17 cellular contexts compared by ENCODE assay signal in the genomic region with DNA sequence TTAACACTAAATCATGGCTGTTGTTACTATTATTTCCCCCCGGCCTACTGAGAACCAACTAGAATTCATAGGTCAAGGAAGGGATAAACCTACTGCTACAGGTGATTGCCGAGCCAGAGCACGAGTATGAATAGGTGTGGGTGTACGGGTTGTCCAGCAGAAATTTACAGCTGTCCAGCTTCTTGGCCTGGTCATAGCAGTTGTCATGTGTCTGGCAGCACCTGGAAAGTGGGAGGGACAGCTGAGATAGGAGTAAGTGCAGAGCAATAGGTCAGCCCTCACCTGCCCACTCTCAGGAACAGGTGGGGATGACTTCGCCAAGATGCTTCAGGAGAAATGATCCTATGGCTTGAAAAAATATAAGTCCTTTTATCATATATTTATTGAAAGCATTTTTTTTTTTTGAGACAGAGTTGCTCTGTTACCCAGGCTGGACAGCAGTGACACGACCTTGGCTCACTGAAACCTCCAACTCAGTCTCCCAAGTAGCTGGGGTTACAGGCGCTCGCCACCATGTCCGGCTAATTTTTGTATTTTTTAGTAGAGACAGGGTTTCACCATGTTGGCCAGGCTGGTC. TPM values are rescaled to one million over a fixed set of nuclear protein-coding genes. Genes with fewer than 3 reads are reported as not detected.
DNase-seq lines count a peak whose midpoint lies in the region; ATAC-seq, FAIRE-seq and TF ChIP-seq lines count a peak whose summit lies in the region.
"Had no signal": no experiment of that assay in that cellular context is flagged by ENCODE, and none has a peak within 500 bp of the region (broad histone marks: within the 10 kb centered on the region; RNA-seq: fewer than 3 reads in every experiment).

No MANE protein-coding gene starts in this region.

- no peak for TF ChIP-seq EP300 in K562 (IDR thresholded peaks at IDR 0.05; ENCODE audit: low read length)

- ATAC-seq in K562, result peak; percentile 12; the same call in 2 of the 3 replicates

- peaks cover 6% of the 10 kb centered on the region for H3K4me1 Mint-ChIP-seq in neural progenitor cell

- 19% methylated on average over 9 of the region's 9 CpGs for WGBS in K562 (ENCODE audit: insufficient coverage, low coverage, missing lambda C conversion rate)

- no peak overlapping the region for H3K27ac Mint-ChIP-seq in neural progenitor cell
- H3K27ac Mint-ChIP-seq: nephron progenitor cell had no signal

- no peak for TF ChIP-seq RAD21 in K562 (CRISPR knock-in tag; conservative IDR thresholded peaks at IDR 0.05 in 1 of 2, IDR thresholded peaks at IDR 0.05 in 1 of 2)

- no peaks in the 10 kb centered on the region for H3K9me2 ChIP-seq in Karpas-422 (replicated peaks; ENCODE audit: insufficient read depth, low read length)

- intact Hi-C loops in K562 (cut with micrococcal nuclease), result loop anchor here (2.0 to 10.0 kb wide), 3 partner anchors 32 to 320 kb away; a partner anchor contains a TSS

- H3K4me2 ChIP-seq in Karpas-422 (ENCODE audit: low read depth, low read length, poor library complexity, severe bottlenecking) (peak overlapping the region; percentile 85), K562 (ENCODE audit: insufficient read depth, low read length) (peak overlapping the region; percentile 75), neural progenitor cell (no peak overlapping the region)

- H3K27ac ChIP-seq in Karpas-422 (ENCODE audit: low read length) (no peak overlapping the region), K562 (ENCODE audit: extremely low read depth, low read depth, low read length) (no peak overlapping the region), neural progenitor cell (no peak overlapping the region)
- H3K27ac ChIP-seq: cardiac muscle cell, RWPE1, thyroid gland had no signal

- H3K9me1 ChIP-seq in K562 (ENCODE audit: control insufficient read depth, insufficient read depth, low read length), result no peaks in the 10 kb centered on the region

- FAIRE-seq in K562 (lab: Jason Lieb, UNC), result no peak

- H3K79me2 ChIP-seq in Karpas-422 (ENCODE audit: low read length) (no peaks in the 10 kb centered on the region), K562 (ENCODE audit: control insufficient read depth, insufficient read depth, low read length) (no peaks in the 10 kb centered on the region), neural progenitor cell (ENCODE audit: low read depth) (no peaks in the 10 kb centered on the region)

- peak overlapping the region; percentile 92 for H3K4me3 Mint-ChIP-seq in neural progenitor cell

- H3K9me3 ChIP-seq in Karpas-422 (ENCODE audit: low read length) (no peaks in the 10 kb centered on the region), K562 (replicated peaks; ENCODE audit: control insufficient read depth, insufficient read depth, low read depth, low read length) (no peaks in the 10 kb centered on the region), neural progenitor cell (ENCODE audit: low read depth) (no peaks in the 10 kb centered on the region)
- H3K9me3 ChIP-seq: lower lobe of right lung, thyroid gland had no signal

- H3K9ac ChIP-seq in Karpas-422 (ENCODE audit: low read length) (no peak overlapping the region), K562 (ENCODE audit: insufficient read depth in 1 of 2, low read depth in 2 of 2, low read length in 2 of 2) (peak overlapping the region in 1 of 2 experiments; percentile 65; a peak in 1 of 4 replicates), neural progenitor cell (no peak overlapping the region)

- TF ChIP-seq CTCF in K562 (IDR thresholded peaks at IDR 0.05 in 2 of 3, conservative IDR thresholded peaks at IDR 0.05 in 1 of 3; ENCODE audit: insufficient read depth in 2 of 3, low read depth in 1 of 3, low read length in 3 of 3) (no peak), neural progenitor cell (IDR thresholded peaks at IDR 0.05) (no peak)

- H3K4me1 ChIP-seq in Karpas-422 (ENCODE audit: low read length), result peaks cover 9% of the 10 kb centered on the region
- H3K4me1 ChIP-seq in K562 (replicated peaks in 1 of 2; ENCODE audit: control insufficient read depth in 2 of 2, insufficient read depth in 2 of 2, low read length in 2 of 2), result peaks cover 0 to 5% of the 10 kb centered on the region in 2 experiments; a peak in 3 of 5 replicates
- H3K4me1 ChIP-seq in neural progenitor cell, result no peaks in the 10 kb centered on the region
- H3K4me1 ChIP-seq: thyroid gland had no signal

- POLR2A ChIA-PET in K562 (lab: Yijun Ruan, JAX), result interaction anchor here (0.5 to 2.6 kb wide), 6 partner anchors 15 to 338 kb away, joined by 3 to 16 read pairs (median 3); a partner anchor contains a TSS

- H3K36me3 Mint-ChIP-seq in neural progenitor cell, result no peaks in the 10 kb centered on the region
- H3K36me3 Mint-ChIP-seq: activated naive CD8-positive, alpha-beta T cell treated with anti-CD3 and anti-CD28 coated beads, Interleukin-2, amount 10 ng/mL, durations not matched to agents 7 days and 5 days; CD14-positive monocyte had no signal

- H3K36me3 ChIP-seq in Karpas-422 (ENCODE audit: insufficient read depth, low read length) (no peaks in the 10 kb centered on the region), K562 (ENCODE audit: control insufficient read depth, insufficient read depth, low read length) (no peaks in the 10 kb centered on the region), neural progenitor cell (no peaks in the 10 kb centered on the region)
- H3K36me3 ChIP-seq: cardiac muscle cell, lower lobe of right lung, thyroid gland had no signal

- no TSS peak for BruUV-seq in K562 (replicated peaks; lab: Mats Ljungman, UMichigan)

- DNase-seq in NCI-H146 (lab: John Stamatoyannopoulos, UW) (peak; percentile 46), NCI-H146 treated with DMSO at 0.1 percent for 48 hours (lab: John Stamatoyannopoulos, UW; ENCODE audit: unreplicated experiment) (no peak), Karpas-422 (no peak), K562 (ENCODE audit: extremely low read depth in 1 of 4, low spot score in 3 of 4) (no peak), neural progenitor cell (ENCODE audit: low spot score) (no peak), hypothalamus (lab: John Stamatoyannopoulos, UW) (no peak), LoVo (ENCODE audit: low spot score) (no peak), cerebellar cortex (ENCODE audit: low spot score) (no peak)

- H2AFZ ChIP-seq in Karpas-422 (ENCODE audit: low read length) (no peak overlapping the region), K562 (ENCODE audit: low read depth, low read length) (peak overlapping the region; percentile 86), neural progenitor cell (replicated peaks) (no peak overlapping the region)

- peaks cover 15% of the 10 kb centered on the region for H3K27me3 Mint-ChIP-seq in neural progenitor cell (ENCODE audit: insufficient read depth, low read depth)
- H3K27me3 Mint-ChIP-seq: activated naive CD8-positive, alpha-beta T cell treated with anti-CD3 and anti-CD28 coated beads, Interleukin-2, amount 10 ng/mL, durations not matched to agents 7 days and 5 days had no signal

- no peak overlapping the region for H3K4me3 ChIP-seq in Karpas-422 (ENCODE audit: low read length)
- no peak overlapping the region for H3K4me3 ChIP-seq in K562
- no peak overlapping the region for H3K4me3 ChIP-seq in neural progenitor cell

- H4K20me1 ChIP-seq in Karpas-422 (ENCODE audit: insufficient read depth, low read depth, low read length), result no peaks in the 10 kb centered on the region
- H4K20me1 ChIP-seq in K562 (replicated peaks; ENCODE audit: control insufficient read depth, insufficient read depth, low read length), result peaks cover 5% of the 10 kb centered on the region; the same call in 1 of the 2 replicates
- no peaks in the 10 kb centered on the region for H4K20me1 ChIP-seq in neural progenitor cell (ENCODE audit: low read depth)

- in situ Hi-C loops in K562 (cut with MboI), result loop anchor here (10.0 to 25.0 kb wide), 2 partner anchors 110 to 337 kb away; a partner anchor contains a TSS

- H3F3A ChIP-seq in neural progenitor cell (ENCODE audit: low read depth), result peaks cover 10% of the 10 kb centered on the region

- no peak for TF ChIP-seq POLR2A in K562 (conservative IDR thresholded peaks at IDR 0.05)

- no peaks in the 10 kb centered on the region for H3K27me3 ChIP-seq in Karpas-422 (ENCODE audit: low read length)
- peaks cover 7 to 13% of the 10 kb centered on the region in 2 experiments; a peak in 3 of 5 replicates for H3K27me3 ChIP-seq in K562 (ENCODE audit: control insufficient read depth in 2 of 2, insufficient read depth in 2 of 2, low read length in 2 of 2)
- peaks cover 8% of the 10 kb centered on the region for H3K27me3 ChIP-seq in neural progenitor cell
- H3K27me3 ChIP-seq: cardiac muscle cell, thyroid gland had no signal

- no peaks in the 10 kb centered on the region for H3K9me3 Mint-ChIP-seq in neural progenitor cell
- H3K9me3 Mint-ChIP-seq: activated naive CD8-positive, alpha-beta T cell treated with anti-CD3 and anti-CD28 coated beads, Interleukin-2, amount 10 ng/mL, durations not matched to agents 7 days and 5 days; CD14-positive monocyte; effector memory CD8-positive, alpha-beta T cell; nephron progenitor cell had no signal

- CTCF ChIA-PET in K562 (lab: Yijun Ruan, JAX; ENCODE audit: low intra/inter-chr PET ratio), result interaction anchor here (0.6 to 1.4 kb wide), 4 partner anchors 114 to 790 kb away, joined by 3 to 7 read pairs (median 4); no protein-coding TSS in a partner anchor

RNA-seq across cellular contexts. Expression of a gene that starts 2.6 kb away (rescaled TPM):
- total RNA-seq in Karpas-422 (2014; rRNA removed; shearing (Covaris generic); ENCODE audit: low replicate concordance), result not detected in 2 replicates
- total RNA-seq in K562 (2011; cell fraction: chromatin; rRNA removed; ENCODE audit: low replicate concordance), result not detected in 2 replicates
- not detected in 2 replicates for total RNA-seq in K562 (2011; cell fraction: nucleolus; rRNA removed)
- not detected in 2 replicates for total RNA-seq in K562 (2011; cell fraction: nucleoplasm; rRNA removed)
- total RNA-seq in K562 (2014; rRNA removed), result not detected in 2 replicates
- not detected in 2 replicates for total RNA-seq in K562 (2014; rRNA removed; fragmentation: Illumina TruSeq; extraction: Trizol)
- not detected in 2 replicates for total RNA-seq in K562 (2015; rRNA removed; fragmentation: Illumina TruSeq; extraction: Trizol)
- total RNA-seq in K562 (2021), result 1.4 and 1.8 TPM in 2 replicates
- not detected in 2 replicates for polyA plus RNA-seq in K562 (2011; rRNA removed)
- not detected in 2 replicates for polyA plus RNA-seq in K562 (2011; cell fraction: cytosol; rRNA removed)
- not detected in 2 replicates for polyA plus RNA-seq in K562 (2011; cell fraction: nucleus; rRNA removed)
- not detected in 2 replicates for polyA plus RNA-seq in K562 (2012)
- not detected in 2 replicates for polyA plus RNA-seq in K562 (2014; fragmentation: Illumina TruSeq; extraction: Trizol)
- not detected for polyA plus RNA-seq in K562 (2014; fragmentation: Nextera tagmentation; extraction: Ambion mirVana)
- polyA plus RNA-seq in K562 (2014; rRNA removed), result not detected in 2 replicates
- polyA minus RNA-seq in K562 (2011; rRNA and poly(A)+ RNA removed), result not detected in 2 replicates
- polyA minus RNA-seq in K562 (2011; cell fraction: cytosol; rRNA and poly(A)+ RNA removed), result not detected in 2 replicates
- not detected in 2 replicates for polyA minus RNA-seq in K562 (2011; cell fraction: nucleus; rRNA and poly(A)+ RNA removed)
- total RNA-seq in neural progenitor cell (ENCODE audit: low replicate concordance), result not detected in 2 replicates
- total RNA-seq: activated naive CD8-positive, alpha-beta T cell treated with anti-CD3 and anti-CD28 coated beads, Interleukin-2, amount 10 ng/mL, durations not matched to agents 7 days and 5 days; cardiac muscle cell; MCF 10A; thyroid gland had no signal
- polyA plus RNA-seq: cardiac muscle cell, CD14-positive monocyte had no signal

RNA-seq across cellular contexts. Expression of a gene that starts 22.8 kb away (rescaled TPM):
- total RNA-seq in Karpas-422 (2014; rRNA removed; shearing (Covaris generic); ENCODE audit: low replicate concordance), result 0.54 and 0.67 TPM in 2 replicates
- 2.8 and 3.7 TPM in 2 replicates for total RNA-seq in K562 (2011; cell fraction: chromatin; rRNA removed; ENCODE audit: low replicate concordance)
- total RNA-seq in K562 (2011; cell fraction: nucleolus; rRNA removed), result 2.5 and 2.6 TPM in 2 replicates
- 2.8 and 3.2 TPM in 2 replicates for total RNA-seq in K562 (2011; cell fraction: nucleoplasm; rRNA removed)
- total RNA-seq in K562 (2014; rRNA removed) (0.86 and 3.1 TPM in 2 replicates), K562 (2014; rRNA removed; fragmentation: Illumina TruSeq; extraction: Trizol) (2.3 TPM in 2 replicates), K562 (2015; rRNA removed; fragmentation: Illumina TruSeq; extraction: Trizol) (1.5 and 1.6 TPM in 2 replicates), K562 (2021) (2.5 and 3.1 TPM in 2 replicates), neural progenitor cell (ENCODE audit: low replicate concordance) (3.8 and 6.8 TPM in 2 replicates)
- polyA plus RNA-seq in K562 (2011; rRNA removed) (2.4 and 3.2 TPM in 2 replicates), K562 (2014; fragmentation: Illumina TruSeq; extraction: Trizol) (2.7 and 2.8 TPM in 2 replicates), K562 (2014; fragmentation: Nextera tagmentation; extraction: Ambion mirVana) (1 to 10 TPM; 5.1 to 5.2 TPM), K562 (2014; rRNA removed) (1.8 and 3.2 TPM in 2 replicates)
- polyA plus RNA-seq in K562 (2011; cell fraction: cytosol; rRNA removed), result 2.5 TPM in 2 replicates
- polyA plus RNA-seq in K562 (2011; cell fraction: nucleus; rRNA removed), result 1.2 and 1.5 TPM in 2 replicates
- 2.4 and 3.6 TPM in 2 replicates for polyA plus RNA-seq in K562 (2012)
- polyA minus RNA-seq in K562 (2011; rRNA and poly(A)+ RNA removed), result 1.9 and 2.5 TPM in 2 replicates
- 1.4 TPM in 1 of 2 replicates, not detected in the other for polyA minus RNA-seq in K562 (2011; cell fraction: cytosol; rRNA and poly(A)+ RNA removed)
- 0.54 and 2.2 TPM in 2 replicates for polyA minus RNA-seq in K562 (2011; cell fraction: nucleus; rRNA and poly(A)+ RNA removed)

RNA-seq across cellular contexts. Expression of a gene that starts 31.9 kb away (rescaled TPM):
- under 0.01 TPM in 2 replicates for total RNA-seq in Karpas-422 (2014; rRNA removed; shearing (Covaris generic); ENCODE audit: low replicate concordance)
- total RNA-seq in K562 (2011; cell fraction: chromatin; rRNA removed; ENCODE audit: low replicate concordance), result under 0.01 TPM in 2 replicates
- under 0.01 TPM in 2 replicates for total RNA-seq in K562 (2011; cell fraction: nucleolus; rRNA removed)
- under 0.01 TPM in 2 replicates for total RNA-seq in K562 (2011; cell fraction: nucleoplasm; rRNA removed)
- total RNA-seq in K562 (2014; rRNA removed), result under 0.01 TPM in 2 replicates
- total RNA-seq in K562 (2014; rRNA removed; fragmentation: Illumina TruSeq; extraction: Trizol), result 19,719 and 20,874 TPM in 2 replicates
- 10,612 and 10,827 TPM in 2 replicates for total RNA-seq in K562 (2015; rRNA removed; fragmentation: Illumina TruSeq; extraction: Trizol)
- 3,001 and 3,563 TPM in 2 replicates for total RNA-seq in K562 (2021)
- polyA plus RNA-seq in K562 (2011; rRNA removed), result under 0.01 TPM in 2 replicates
- under 0.01 TPM in 1 of 2 replicates, not detected in the other for polyA plus RNA-seq in K562 (2011; cell fraction: cytosol; rRNA removed)
- under 0.01 TPM in 2 replicates for polyA plus RNA-seq in K562 (2011; cell fraction: nucleus; rRNA removed)
- polyA plus RNA-seq in K562 (2012), result 195 TPM in 1 of 2 replicates, not detected in the other
- polyA plus RNA-seq in K562 (2014; fragmentation: Illumina TruSeq; extraction: Trizol), result not detected in 2 replicates
- not detected for polyA plus RNA-seq in K562 (2014; fragmentation: Nextera tagmentation; extraction: Ambion mirVana)
- polyA plus RNA-seq in K562 (2014; rRNA removed), result not detected in 2 replicates
- polyA minus RNA-seq in K562 (2011; rRNA and poly(A)+ RNA removed), result 15,789 and 16,657 TPM in 2 replicates
- 57,407 and 78,930 TPM in 2 replicates for polyA minus RNA-seq in K562 (2011; cell fraction: cytosol; rRNA and poly(A)+ RNA removed)
- polyA minus RNA-seq in K562 (2011; cell fraction: nucleus; rRNA and poly(A)+ RNA removed), result under 0.01 TPM in 2 replicates
- under 0.01 TPM in 2 replicates for total RNA-seq in neural progenitor cell (ENCODE audit: low replicate concordance)
- total RNA-seq: cardiac muscle cell had no signal
- polyA plus RNA-seq: cardiac muscle cell, CD14-positive monocyte had no signal

RNA-seq across cellular contexts. Expression of a gene that starts 33.2 kb away (rescaled TPM):
- under 0.01 TPM in 2 replicates for total RNA-seq in Karpas-422 (2014; rRNA removed; shearing (Covaris generic); ENCODE audit: low replicate concordance)
- total RNA-seq in K562 (2011; cell fraction: chromatin; rRNA removed; ENCODE audit: low replicate concordance), result under 0.01 TPM in 2 replicates
- total RNA-seq in K562 (2011; cell fraction: nucleolus; rRNA removed), result under 0.01 TPM in 2 replicates
- under 0.01 TPM in 2 replicates for total RNA-seq in K562 (2011; cell fraction: nucleoplasm; rRNA removed)
- total RNA-seq in K562 (2014; rRNA removed) (under 0.01 TPM in 2 replicates), K562 (2014; rRNA removed; fragmentation: Illumina TruSeq; extraction: Trizol) (25,223 and 25,496 TPM in 2 replicates), K562 (2015; rRNA removed; fragmentation: Illumina TruSeq; extraction: Trizol) (12,048 and 12,298 TPM in 2 replicates), K562 (2021) (3,537 and 4,682 TPM in 2 replicates), neural progenitor cell (ENCODE audit: low replicate concordance) (under 0.01 TPM in 1 of 2 replicates, not detected in the other)
- polyA plus RNA-seq in K562 (2011; rRNA removed) (under 0.01 TPM in 1 of 2 replicates, not detected in the other), K562 (2014; fragmentation: Illumina TruSeq; extraction: Trizol) (not detected in 2 replicates), K562 (2014; fragmentation: Nextera tagmentation; extraction: Ambion mirVana) (not detected), K562 (2014; rRNA removed) (not detected in 2 replicates)
- polyA plus RNA-seq in K562 (2011; cell fraction: cytosol; rRNA removed), result under 0.01 TPM in 2 replicates
- under 0.01 TPM in 2 replicates for polyA plus RNA-seq in K562 (2011; cell fraction: nucleus; rRNA removed)
- polyA plus RNA-seq in K562 (2012), result 413 TPM in 1 of 2 replicates, not detected in the other
- 22,641 and 27,760 TPM in 2 replicates for polyA minus RNA-seq in K562 (2011; rRNA and poly(A)+ RNA removed)
- 52,716 and 68,347 TPM in 2 replicates for polyA minus RNA-seq in K562 (2011; cell fraction: cytosol; rRNA and poly(A)+ RNA removed)
- polyA minus RNA-seq in K562 (2011; cell fraction: nucleus; rRNA and poly(A)+ RNA removed), result under 0.01 TPM in 2 replicates
- total RNA-seq: cardiac muscle cell had no signal
- polyA plus RNA-seq: cardiac muscle cell had no signal

RNA-seq across cellular contexts. Expression of a gene that starts 44.0 kb away (rescaled TPM):
- not detected in 2 replicates for total RNA-seq in Karpas-422 (2014; rRNA removed; shearing (Covaris generic); ENCODE audit: low replicate concordance)
- total RNA-seq in K562 (2011; cell fraction: chromatin; rRNA removed; ENCODE audit: low replicate concordance), result not detected in 2 replicates
- not detected in 2 replicates for total RNA-seq in K562 (2011; cell fraction: nucleolus; rRNA removed)
- not detected in 2 replicates for total RNA-seq in K562 (2011; cell fraction: nucleoplasm; rRNA removed)
- total RNA-seq in K562 (2014; rRNA removed), result not detected in 2 replicates
- not detected in 2 replicates for total RNA-seq in K562 (2014; rRNA removed; fragmentation: Illumina TruSeq; extraction: Trizol)
- not detected in 2 replicates for total RNA-seq in K562 (2015; rRNA removed; fragmentation: Illumina TruSeq; extraction: Trizol)
- total RNA-seq in K562 (2021), result 0.16 TPM in 2 replicates
- 0.04 TPM in 1 of 2 replicates, not detected in the other for polyA plus RNA-seq in K562 (2011; rRNA removed)
- 0.03 TPM in 1 of 2 replicates, not detected in the other for polyA plus RNA-seq in K562 (2011; cell fraction: cytosol; rRNA removed)
- polyA plus RNA-seq in K562 (2011; cell fraction: nucleus; rRNA removed), result 0.04 and 0.06 TPM in 2 replicates
- polyA plus RNA-seq in K562 (2012), result 0.04 TPM in 1 of 2 replicates, not detected in the other
- not detected in 2 replicates for polyA plus RNA-seq in K562 (2014; fragmentation: Illumina TruSeq; extraction: Trizol)
- polyA plus RNA-seq in K562 (2014; fragmentation: Nextera tagmentation; extraction: Ambion mirVana), result not detected
- polyA plus RNA-seq in K562 (2014; rRNA removed), result not detected in 2 replicates
- 0.33 TPM in 1 of 2 replicates, not detected in the other for polyA minus RNA-seq in K562 (2011; rRNA and poly(A)+ RNA removed)
- polyA minus RNA-seq in K562 (2011; cell fraction: cytosol; rRNA and poly(A)+ RNA removed), result not detected in 2 replicates
- polyA minus RNA-seq in K562 (2011; cell fraction: nucleus; rRNA and poly(A)+ RNA removed), result not detected in 2 replicates
- 40.2 and 48.6 TPM in 2 replicates for total RNA-seq in neural progenitor cell (ENCODE audit: low replicate concordance)
- total RNA-seq: activated naive CD8-positive, alpha-beta T cell treated with anti-CD3 and anti-CD28 coated beads, Interleukin-2, amount 10 ng/mL, durations not matched to agents 7 days and 5 days; MCF 10A had no signal
- polyA plus RNA-seq: CD14-positive monocyte had no signal
